1 cellular context compared by ENCODE assay signal in the genomic region with DNA sequence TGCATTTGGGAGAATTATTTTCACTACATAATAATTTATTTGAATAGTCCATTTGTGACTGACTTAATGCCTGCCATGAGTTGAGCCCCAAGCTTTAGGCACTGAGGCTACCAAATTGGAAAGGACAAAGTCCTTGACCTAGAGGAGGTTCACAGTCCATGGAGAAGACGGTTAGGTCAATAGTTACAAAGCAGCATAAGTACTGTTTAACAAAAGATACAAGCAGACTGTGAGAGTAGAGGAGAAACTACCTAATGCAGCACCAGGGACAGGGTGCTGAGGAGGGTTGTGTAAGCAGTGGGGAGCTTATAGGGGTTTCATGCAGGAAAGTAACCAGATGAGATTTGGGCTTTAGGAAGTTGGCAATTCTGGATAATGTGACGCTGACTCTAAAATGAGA.
TF ChIP-seq lines count a peak whose summit lies in the region.

No MANE protein-coding gene starts in this region.

TF ChIP-seq in HepG2, 621 proteins besides CTCF, POLR2A, EP300 and RAD21 (continued from another document and continues in another):
- TF ChIP-seq, protein P1, sequence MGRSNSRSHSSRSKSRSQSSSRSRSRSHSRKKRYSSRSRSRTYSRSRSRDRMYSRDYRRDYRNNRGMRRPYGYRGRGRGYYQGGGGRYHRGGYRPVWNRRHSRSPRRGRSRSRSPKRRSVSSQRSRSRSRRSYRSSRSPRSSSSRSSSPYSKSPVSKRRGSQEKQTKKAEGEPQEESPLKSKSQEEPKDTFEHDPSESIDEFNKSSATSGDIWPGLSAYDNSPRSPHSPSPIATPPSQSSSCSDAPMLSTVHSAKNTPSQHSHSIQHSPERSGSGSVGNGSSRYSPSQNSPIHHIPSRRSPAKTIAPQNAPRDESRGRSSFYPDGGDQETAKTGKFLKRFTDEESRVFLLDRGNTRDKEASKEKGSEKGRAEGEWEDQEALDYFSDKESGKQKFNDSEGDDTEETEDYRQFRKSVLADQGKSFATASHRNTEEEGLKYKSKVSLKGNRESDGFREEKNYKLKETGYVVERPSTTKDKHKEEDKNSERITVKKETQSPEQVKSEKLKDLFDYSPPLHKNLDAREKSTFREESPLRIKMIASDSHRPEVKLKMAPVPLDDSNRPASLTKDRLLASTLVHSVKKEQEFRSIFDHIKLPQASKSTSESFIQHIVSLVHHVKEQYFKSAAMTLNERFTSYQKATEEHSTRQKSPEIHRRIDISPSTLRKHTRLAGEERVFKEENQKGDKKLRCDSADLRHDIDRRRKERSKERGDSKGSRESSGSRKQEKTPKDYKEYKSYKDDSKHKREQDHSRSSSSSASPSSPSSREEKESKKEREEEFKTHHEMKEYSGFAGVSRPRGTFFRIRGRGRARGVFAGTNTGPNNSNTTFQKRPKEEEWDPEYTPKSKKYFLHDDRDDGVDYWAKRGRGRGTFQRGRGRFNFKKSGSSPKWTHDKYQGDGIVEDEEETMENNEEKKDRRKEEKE (IDR thresholded peaks at IDR 0.05) = no peak
- TF ChIP-seq ZNF674 (CRISPR knock-in tag; IDR thresholded peaks at IDR 0.05; ENCODE audit: low read depth) = no peak
- peak; percentile 87 for TF ChIP-seq MEF2D (CRISPR knock-in tag; IDR thresholded peaks at IDR 0.05)
- TF ChIP-seq CREB1 (IDR thresholded peaks at IDR 0.05) = no peak
- TF ChIP-seq CREB1 (CRISPR knock-in tag; IDR thresholded peaks at IDR 0.05) = no peak
- TF ChIP-seq, protein P2, sequence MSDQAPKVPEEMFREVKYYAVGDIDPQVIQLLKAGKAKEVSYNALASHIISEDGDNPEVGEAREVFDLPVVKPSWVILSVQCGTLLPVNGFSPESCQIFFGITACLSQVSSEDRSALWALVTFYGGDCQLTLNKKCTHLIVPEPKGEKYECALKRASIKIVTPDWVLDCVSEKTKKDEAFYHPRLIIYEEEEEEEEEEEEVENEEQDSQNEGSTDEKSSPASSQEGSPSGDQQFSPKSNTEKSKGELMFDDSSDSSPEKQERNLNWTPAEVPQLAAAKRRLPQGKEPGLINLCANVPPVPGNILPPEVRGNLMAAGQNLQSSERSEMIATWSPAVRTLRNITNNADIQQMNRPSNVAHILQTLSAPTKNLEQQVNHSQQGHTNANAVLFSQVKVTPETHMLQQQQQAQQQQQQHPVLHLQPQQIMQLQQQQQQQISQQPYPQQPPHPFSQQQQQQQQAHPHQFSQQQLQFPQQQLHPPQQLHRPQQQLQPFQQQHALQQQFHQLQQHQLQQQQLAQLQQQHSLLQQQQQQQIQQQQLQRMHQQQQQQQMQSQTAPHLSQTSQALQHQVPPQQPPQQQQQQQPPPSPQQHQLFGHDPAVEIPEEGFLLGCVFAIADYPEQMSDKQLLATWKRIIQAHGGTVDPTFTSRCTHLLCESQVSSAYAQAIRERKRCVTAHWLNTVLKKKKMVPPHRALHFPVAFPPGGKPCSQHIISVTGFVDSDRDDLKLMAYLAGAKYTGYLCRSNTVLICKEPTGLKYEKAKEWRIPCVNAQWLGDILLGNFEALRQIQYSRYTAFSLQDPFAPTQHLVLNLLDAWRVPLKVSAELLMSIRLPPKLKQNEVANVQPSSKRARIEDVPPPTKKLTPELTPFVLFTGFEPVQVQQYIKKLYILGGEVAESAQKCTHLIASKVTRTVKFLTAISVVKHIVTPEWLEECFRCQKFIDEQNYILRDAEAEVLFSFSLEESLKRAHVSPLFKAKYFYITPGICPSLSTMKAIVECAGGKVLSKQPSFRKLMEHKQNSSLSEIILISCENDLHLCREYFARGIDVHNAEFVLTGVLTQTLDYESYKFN (CRISPR knock-in tag; conservative IDR thresholded peaks at IDR 0.05) = peak; percentile 90
- TF ChIP-seq ZNF589 (CRISPR knock-in tag; conservative IDR thresholded peaks at IDR 0.05) = no peak
- 0 out of 2 replicates have a peak, but pooled peaks have one; percentile 15 for TF ChIP-seq ONECUT2 (CRISPR knock-in tag; IDR thresholded peaks at IDR 0.05)
- TF ChIP-seq, protein P3, sequence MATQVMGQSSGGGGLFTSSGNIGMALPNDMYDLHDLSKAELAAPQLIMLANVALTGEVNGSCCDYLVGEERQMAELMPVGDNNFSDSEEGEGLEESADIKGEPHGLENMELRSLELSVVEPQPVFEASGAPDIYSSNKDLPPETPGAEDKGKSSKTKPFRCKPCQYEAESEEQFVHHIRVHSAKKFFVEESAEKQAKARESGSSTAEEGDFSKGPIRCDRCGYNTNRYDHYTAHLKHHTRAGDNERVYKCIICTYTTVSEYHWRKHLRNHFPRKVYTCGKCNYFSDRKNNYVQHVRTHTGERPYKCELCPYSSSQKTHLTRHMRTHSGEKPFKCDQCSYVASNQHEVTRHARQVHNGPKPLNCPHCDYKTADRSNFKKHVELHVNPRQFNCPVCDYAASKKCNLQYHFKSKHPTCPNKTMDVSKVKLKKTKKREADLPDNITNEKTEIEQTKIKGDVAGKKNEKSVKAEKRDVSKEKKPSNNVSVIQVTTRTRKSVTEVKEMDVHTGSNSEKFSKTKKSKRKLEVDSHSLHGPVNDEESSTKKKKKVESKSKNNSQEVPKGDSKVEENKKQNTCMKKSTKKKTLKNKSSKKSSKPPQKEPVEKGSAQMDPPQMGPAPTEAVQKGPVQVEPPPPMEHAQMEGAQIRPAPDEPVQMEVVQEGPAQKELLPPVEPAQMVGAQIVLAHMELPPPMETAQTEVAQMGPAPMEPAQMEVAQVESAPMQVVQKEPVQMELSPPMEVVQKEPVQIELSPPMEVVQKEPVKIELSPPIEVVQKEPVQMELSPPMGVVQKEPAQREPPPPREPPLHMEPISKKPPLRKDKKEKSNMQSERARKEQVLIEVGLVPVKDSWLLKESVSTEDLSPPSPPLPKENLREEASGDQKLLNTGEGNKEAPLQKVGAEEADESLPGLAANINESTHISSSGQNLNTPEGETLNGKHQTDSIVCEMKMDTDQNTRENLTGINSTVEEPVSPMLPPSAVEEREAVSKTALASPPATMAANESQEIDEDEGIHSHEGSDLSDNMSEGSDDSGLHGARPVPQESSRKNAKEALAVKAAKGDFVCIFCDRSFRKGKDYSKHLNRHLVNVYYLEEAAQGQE (IDR thresholded peaks at IDR 0.05; ENCODE audit: borderline replicate concordance in 1 of 2, low read depth in 1 of 2, low read length in 2 of 2) = peak in 1 of 2 experiments; percentile 88
- TF ChIP-seq ZFP1 (CRISPR knock-in tag; IDR thresholded peaks at IDR 0.05) = 0 out of 2 replicates have a peak, but pooled peaks have one; percentile 28
- TF ChIP-seq ESRRA (CRISPR knock-in tag; IDR thresholded peaks at IDR 0.05; ENCODE audit: low read depth) = peak; percentile 98
- TF ChIP-seq, protein P4, sequence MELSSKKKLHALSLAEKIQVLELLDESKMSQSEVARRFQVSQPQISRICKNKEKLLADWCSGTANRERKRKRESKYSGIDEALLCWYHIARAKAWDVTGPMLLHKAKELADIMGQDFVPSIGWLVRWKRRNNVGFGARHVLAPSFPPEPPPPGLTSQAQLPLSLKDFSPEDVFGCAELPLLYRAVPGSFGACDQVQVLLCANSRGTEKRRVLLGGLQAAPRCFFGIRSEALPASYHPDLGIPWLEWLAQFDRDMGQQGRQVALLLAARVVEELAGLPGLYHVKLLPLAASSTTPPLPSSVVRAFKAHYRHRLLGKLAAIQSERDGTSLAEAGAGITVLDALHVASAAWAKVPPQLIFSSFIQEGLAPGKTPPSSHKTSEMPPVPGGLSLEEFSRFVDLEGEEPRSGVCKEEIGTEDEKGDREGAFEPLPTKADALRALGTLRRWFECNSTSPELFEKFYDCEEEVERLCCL (CRISPR knock-in tag; IDR thresholded peaks at IDR 0.05; ENCODE audit: borderline replicate concordance) = no peak
- no peak for TF ChIP-seq ZZZ3 (CRISPR knock-in tag; IDR thresholded peaks at IDR 0.05; ENCODE audit: borderline replicate concordance)
- TF ChIP-seq, protein P5, sequence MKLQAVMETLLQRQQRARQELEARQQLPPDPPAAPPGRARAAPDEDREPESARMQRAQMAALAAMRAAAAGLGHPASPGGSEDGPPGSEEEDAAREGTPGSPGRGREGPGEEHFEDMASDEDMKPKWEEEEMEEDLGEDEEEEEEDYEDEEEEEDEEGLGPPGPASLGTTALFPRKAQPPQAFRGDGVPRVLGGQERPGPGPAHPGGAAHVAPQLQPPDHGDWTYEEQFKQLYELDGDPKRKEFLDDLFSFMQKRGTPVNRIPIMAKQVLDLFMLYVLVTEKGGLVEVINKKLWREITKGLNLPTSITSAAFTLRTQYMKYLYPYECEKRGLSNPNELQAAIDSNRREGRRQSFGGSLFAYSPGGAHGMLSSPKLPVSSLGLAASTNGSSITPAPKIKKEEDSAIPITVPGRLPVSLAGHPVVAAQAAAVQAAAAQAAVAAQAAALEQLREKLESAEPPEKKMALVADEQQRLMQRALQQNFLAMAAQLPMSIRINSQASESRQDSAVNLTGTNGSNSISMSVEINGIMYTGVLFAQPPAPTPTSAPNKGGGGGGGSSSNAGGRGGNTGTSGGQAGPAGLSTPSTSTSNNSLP (IDR thresholded peaks at IDR 0.05; ENCODE audit: low read depth, low read length) = peak; percentile 42; the same call in 1 of the 2 replicates
- TF ChIP-seq DNMT3B (CRISPR knock-in tag; conservative IDR thresholded peaks at IDR 0.05) = no peak
- TF ChIP-seq EED (CRISPR knock-in tag; IDR thresholded peaks at IDR 0.05) = no peak
- peak; percentile 49; the same call in 1 of the 2 replicates for TF ChIP-seq CREM (IDR thresholded peaks at IDR 0.05)
- TF ChIP-seq CREM (CRISPR knock-in tag; IDR thresholded peaks at IDR 0.05) = no peak
- peak; percentile 46 for TF ChIP-seq BCL6 (CRISPR knock-in tag; IDR thresholded peaks at IDR 0.05)
- TF ChIP-seq IKZF4 (CRISPR knock-in tag; IDR thresholded peaks at IDR 0.05; ENCODE audit: borderline replicate concordance, low read depth, not compliant biosample characterization) = no peak
- no peak for TF ChIP-seq NFE2L1 (CRISPR knock-in tag; IDR thresholded peaks at IDR 0.05; ENCODE audit: borderline replicate concordance)
- TF ChIP-seq HNRNPH1 (optimal IDR thresholded peaks at IDR 0.05; ENCODE audit: low read depth, low read length) = no peak
- TF ChIP-seq MTF2 (CRISPR knock-in tag; IDR thresholded peaks at IDR 0.05; ENCODE audit: borderline replicate concordance) = no peak
- TF ChIP-seq NR2F1 (CRISPR knock-in tag; IDR thresholded peaks at IDR 0.05) = peak; percentile 60; a peak in 3 of 4 replicates
- no peak for TF ChIP-seq SRF (IDR thresholded peaks at IDR 0.05; ENCODE audit: low read depth, low read length)
- no peak for TF ChIP-seq RELA (CRISPR knock-in tag; IDR thresholded peaks at IDR 0.05)
- peak; percentile 72 for TF ChIP-seq NR2F6 (IDR thresholded peaks at IDR 0.05)
- peak; percentile 89 for TF ChIP-seq NR2F6 (CRISPR knock-in tag; IDR thresholded peaks at IDR 0.05)
- TF ChIP-seq ZNF670 (CRISPR knock-in tag; IDR thresholded peaks at IDR 0.05; ENCODE audit: borderline replicate concordance) = no peak
- no peak for TF ChIP-seq ZNF850 (CRISPR knock-in tag; conservative IDR thresholded peaks at IDR 0.05)
- TF ChIP-seq, protein P6, sequence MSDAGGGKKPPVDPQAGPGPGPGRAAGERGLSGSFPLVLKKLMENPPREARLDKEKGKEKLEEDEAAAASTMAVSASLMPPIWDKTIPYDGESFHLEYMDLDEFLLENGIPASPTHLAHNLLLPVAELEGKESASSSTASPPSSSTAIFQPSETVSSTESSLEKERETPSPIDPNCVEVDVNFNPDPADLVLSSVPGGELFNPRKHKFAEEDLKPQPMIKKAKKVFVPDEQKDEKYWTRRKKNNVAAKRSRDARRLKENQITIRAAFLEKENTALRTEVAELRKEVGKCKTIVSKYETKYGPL (CRISPR knock-in tag; IDR thresholded peaks at IDR 0.05) = peak; percentile 64; the same call in 1 of the 2 replicates
- TF ChIP-seq, protein P7, sequence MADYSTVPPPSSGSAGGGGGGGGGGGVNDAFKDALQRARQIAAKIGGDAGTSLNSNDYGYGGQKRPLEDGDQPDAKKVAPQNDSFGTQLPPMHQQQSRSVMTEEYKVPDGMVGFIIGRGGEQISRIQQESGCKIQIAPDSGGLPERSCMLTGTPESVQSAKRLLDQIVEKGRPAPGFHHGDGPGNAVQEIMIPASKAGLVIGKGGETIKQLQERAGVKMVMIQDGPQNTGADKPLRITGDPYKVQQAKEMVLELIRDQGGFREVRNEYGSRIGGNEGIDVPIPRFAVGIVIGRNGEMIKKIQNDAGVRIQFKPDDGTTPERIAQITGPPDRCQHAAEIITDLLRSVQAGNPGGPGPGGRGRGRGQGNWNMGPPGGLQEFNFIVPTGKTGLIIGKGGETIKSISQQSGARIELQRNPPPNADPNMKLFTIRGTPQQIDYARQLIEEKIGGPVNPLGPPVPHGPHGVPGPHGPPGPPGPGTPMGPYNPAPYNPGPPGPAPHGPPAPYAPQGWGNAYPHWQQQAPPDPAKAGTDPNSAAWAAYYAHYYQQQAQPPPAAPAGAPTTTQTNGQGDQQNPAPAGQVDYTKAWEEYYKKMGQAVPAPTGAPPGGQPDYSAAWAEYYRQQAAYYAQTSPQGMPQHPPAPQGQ (CRISPR knock-in tag; IDR thresholded peaks at IDR 0.05; ENCODE audit: borderline replicate concordance) = no peak
- no peak for TF ChIP-seq MED13 (CRISPR knock-in tag; IDR thresholded peaks at IDR 0.05)
- TF ChIP-seq, protein P8, sequence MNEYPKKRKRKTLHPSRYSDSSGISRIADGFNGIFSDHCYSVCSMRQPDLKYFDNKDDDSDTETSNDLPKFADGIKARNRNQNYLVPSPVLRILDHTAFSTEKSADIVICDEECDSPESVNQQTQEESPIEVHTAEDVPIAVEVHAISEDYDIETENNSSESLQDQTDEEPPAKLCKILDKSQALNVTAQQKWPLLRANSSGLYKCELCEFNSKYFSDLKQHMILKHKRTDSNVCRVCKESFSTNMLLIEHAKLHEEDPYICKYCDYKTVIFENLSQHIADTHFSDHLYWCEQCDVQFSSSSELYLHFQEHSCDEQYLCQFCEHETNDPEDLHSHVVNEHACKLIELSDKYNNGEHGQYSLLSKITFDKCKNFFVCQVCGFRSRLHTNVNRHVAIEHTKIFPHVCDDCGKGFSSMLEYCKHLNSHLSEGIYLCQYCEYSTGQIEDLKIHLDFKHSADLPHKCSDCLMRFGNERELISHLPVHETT (CRISPR knock-in tag; conservative IDR thresholded peaks at IDR 0.05) = no peak
- peak; percentile 77; the same call in 1 of the 2 replicates for TF ChIP-seq HMG20A (CRISPR knock-in tag; IDR thresholded peaks at IDR 0.05; ENCODE audit: borderline replicate concordance)
- TF ChIP-seq ATF7 (IDR thresholded peaks at IDR 0.05) = no peak
- no peak for TF ChIP-seq ATF7 (CRISPR knock-in tag; IDR thresholded peaks at IDR 0.05)
- TF ChIP-seq SETDB1 (CRISPR knock-in tag; IDR thresholded peaks at IDR 0.05; ENCODE audit: borderline replicate concordance) = no peak
- TF ChIP-seq ARID2 (CRISPR knock-in tag; IDR thresholded peaks at IDR 0.05; ENCODE audit: borderline replicate concordance) = no peak
- no peak for TF ChIP-seq CENPT (CRISPR knock-in tag; IDR thresholded peaks at IDR 0.05; ENCODE audit: low read depth)
- no peak for TF ChIP-seq SP2 (CRISPR knock-in tag; IDR thresholded peaks at IDR 0.05)
- no peak for TF ChIP-seq MZF1 (CRISPR knock-in tag; IDR thresholded peaks at IDR 0.05; ENCODE audit: borderline replicate concordance)
- TF ChIP-seq ZNF547 (CRISPR knock-in tag; IDR thresholded peaks at IDR 0.05) = no peak
- no peak for TF ChIP-seq ZNF543 (CRISPR knock-in tag; IDR thresholded peaks at IDR 0.05)
- TF ChIP-seq, protein P9, sequence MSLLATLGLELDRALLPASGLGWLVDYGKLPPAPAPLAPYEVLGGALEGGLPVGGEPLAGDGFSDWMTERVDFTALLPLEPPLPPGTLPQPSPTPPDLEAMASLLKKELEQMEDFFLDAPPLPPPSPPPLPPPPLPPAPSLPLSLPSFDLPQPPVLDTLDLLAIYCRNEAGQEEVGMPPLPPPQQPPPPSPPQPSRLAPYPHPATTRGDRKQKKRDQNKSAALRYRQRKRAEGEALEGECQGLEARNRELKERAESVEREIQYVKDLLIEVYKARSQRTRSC (CRISPR knock-in tag; IDR thresholded peaks at IDR 0.05; ENCODE audit: low read depth) = no peak
- no peak for TF ChIP-seq THYN1 (CRISPR knock-in tag; IDR thresholded peaks at IDR 0.05; ENCODE audit: borderline replicate concordance, low read depth)
- no peak for TF ChIP-seq ELF3 (CRISPR knock-in tag; IDR thresholded peaks at IDR 0.05)
- TF ChIP-seq, protein P10, sequence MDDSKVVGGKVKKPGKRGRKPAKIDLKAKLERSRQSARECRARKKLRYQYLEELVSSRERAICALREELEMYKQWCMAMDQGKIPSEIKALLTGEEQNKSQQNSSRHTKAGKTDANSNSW (CRISPR knock-in tag; IDR thresholded peaks at IDR 0.05; ENCODE audit: borderline replicate concordance) = no peak
